Comparison of ENCODE assay signal across 8 cellular contexts in genomic region chr20:41318271-41318649, GRCh38. TPM values are rescaled to one million over a fixed set of nuclear protein-coding genes. Genes with fewer than 3 reads are reported as not detected.
DNase-seq lines count a peak whose midpoint lies in the region; ATAC-seq and TF ChIP-seq lines count a peak whose summit lies in the region.

No MANE protein-coding gene starts in this region.

- H3K9ac ChIP-seq in endodermal cell (ENCODE audit: extremely low read depth, low read length, poor library complexity, severe bottlenecking) = no peak overlapping the region

- H3K4me1 Mint-ChIP-seq in endodermal cell (peaks cover 6% of the 10 kb centered on the region), osteocyte (ENCODE audit: unreplicated experiment) (peaks cover 32% of the 10 kb centered on the region)

- no peak overlapping the region for H3K27ac Mint-ChIP-seq in endodermal cell
- peak overlapping the region; percentile 76 for H3K27ac Mint-ChIP-seq in osteocyte (ENCODE audit: unreplicated experiment)

- DNase-seq in DMS53 treated with DMSO at 0.1 percent for 48 hours (lab: John Stamatoyannopoulos, UW; ENCODE audit: unreplicated experiment) (peak; percentile 32), NCI-H748 (lab: John Stamatoyannopoulos, UW; ENCODE audit: unreplicated experiment) (peak; percentile 44), endodermal cell (no peak), osteocyte (ENCODE audit: extremely low spot score, unreplicated experiment) (no peak), NCI-H1417 treated with DMSO at 0.1 percent for 48 hours (lab: John Stamatoyannopoulos, UW) (no peak)
- DNase-seq in stimulated activated CD4-positive, alpha-beta T cell treated with anti-CD3 and anti-CD28 coated beads, Interleukin-12 subunit alpha, Interleukin-12 subunit beta, amount 100 ng/mL, for 4 hours = no peak

- no peaks in the 10 kb centered on the region for H3K9me3 ChIP-seq in endodermal cell (ENCODE audit: control insufficient read depth, low read length)

- TF ChIP-seq CTCF in endodermal cell (conservative IDR thresholded peaks at IDR 0.05) (no peak), osteocyte (IDR thresholded peaks at IDR 0.05) (no peak)

- H3K9me3 Mint-ChIP-seq in endodermal cell (no peaks in the 10 kb centered on the region), osteocyte (ENCODE audit: unreplicated experiment) (no peaks in the 10 kb centered on the region)

- H3K4me1 ChIP-seq in endodermal cell (ENCODE audit: control insufficient read depth, insufficient read depth, low read length) = no peaks in the 10 kb centered on the region

- no peak overlapping the region for H3K27ac ChIP-seq in endodermal cell (ENCODE audit: low read depth, low read length)

- H3K4me3 Mint-ChIP-seq in endodermal cell (peak overlapping the region; percentile 69), osteocyte (ENCODE audit: unreplicated experiment) (peak overlapping the region; percentile 73)

- no peak for ATAC-seq in GM18868 (IDR thresholded peaks at IDR 0.05; ENCODE audit: unreplicated experiment)
- ATAC-seq in activated CD4-positive, CD25-positive, alpha-beta regulatory T cell treated with anti-CD3 and anti-CD28 coated beads, Interleukin-2, amount 50 U/mL, for 24 hours = no peak

- H3K4me3 ChIP-seq in endodermal cell (ENCODE audit: low read length) = peak overlapping the region; percentile 80

- H3K27me3 Mint-ChIP-seq in endodermal cell (ENCODE audit: insufficient read depth) = peaks cover 20% of the 10 kb centered on the region
- H3K27me3 Mint-ChIP-seq in osteocyte (ENCODE audit: unreplicated experiment) = no peaks in the 10 kb centered on the region

- H3K27me3 ChIP-seq in endodermal cell (ENCODE audit: control insufficient read depth, insufficient read depth, low read length, poor library complexity, severe bottlenecking) = peaks cover 9% of the 10 kb centered on the region

- 87 to 89% methylated on average over 3 to 5 of the region's 5 CpGs for whole genome bisulfite sequencing in endodermal cell (ENCODE audit: insufficient coverage in 1 of 2, insufficient read length in 1 of 2), 2 experiments

- no peaks in the 10 kb centered on the region for H3K36me3 ChIP-seq in endodermal cell (ENCODE audit: control insufficient read depth, insufficient read depth, low read length)

- H3K36me3 Mint-ChIP-seq in endodermal cell (ENCODE audit: low read depth) (no peaks in the 10 kb centered on the region), osteocyte (ENCODE audit: unreplicated experiment) (no peaks in the 10 kb centered on the region)

RNA-seq across cellular contexts. Expression of gene ZHX3, which starts 0.7 kb away (rescaled TPM):
- total RNA-seq in endodermal cell = 1 to 10 TPM; 5.4 to 5.5 TPM
- 8.3 TPM for polyA plus RNA-seq in endodermal cell (2013, experiment 1 of 2)
- polyA plus RNA-seq in endodermal cell (2013, experiment 2 of 2) = 6.9 TPM
- 43.1 and 44.5 TPM in 2 replicates for total RNA-seq in osteocyte

RNA-seq across cellular contexts. Expression of gene LPIN3, which starts 22.4 kb away (rescaled TPM):
- 10 to 100 TPM; 13.1 to 13.2 TPM for total RNA-seq in endodermal cell
- polyA plus RNA-seq in endodermal cell (2013, experiment 1 of 2) = 7.1 TPM
- polyA plus RNA-seq in endodermal cell (2013, experiment 2 of 2) = 6.8 TPM
- 2.9 and 3.2 TPM in 2 replicates for total RNA-seq in osteocyte

RNA-seq across cellular contexts. Expression of gene EMILIN3, which starts 48.4 kb away (rescaled TPM):
- total RNA-seq in endodermal cell (1 to 10 TPM; 5.3 to 9.6 TPM), osteocyte (1.5 and 2.1 TPM in 2 replicates)
- 9.3 TPM for polyA plus RNA-seq in endodermal cell (2013, experiment 1 of 2)
- 8.2 TPM for polyA plus RNA-seq in endodermal cell (2013, experiment 2 of 2)

Comparison
In these comparisons a context has a peak if more than half of its experiments do, and no peak if none do; other contexts are left out.
1. DNase-seq: peak in DMS53 treated with DMSO at 0.1 percent for 48 hours (single experiment) and NCI-H748 (single experiment); none in endodermal cell (single experiment), osteocyte (single experiment), stimulated activated CD4-positive, alpha-beta T cell treated with anti-CD3 and anti-CD28 coated beads, Interleukin-12 subunit alpha, Interleukin-12 subunit beta, amount 100 ng/mL, for 4 hours (single experiment) and NCI-H1417 treated with DMSO at 0.1 percent for 48 hours (single experiment).